Comparison of ENCODE assay signal across 17 cellular contexts in genomic region chr17:37745801-37746426, GRCh38. TPM values are rescaled to one million over a fixed set of nuclear protein-coding genes. Genes with fewer than 3 reads are reported as not detected.
DNase-seq lines count a peak whose midpoint lies in the region; ATAC-seq and TF ChIP-seq lines count a peak whose summit lies in the region.
"Had no signal": no experiment of that assay in that cellular context is flagged by ENCODE, and none has a peak within 500 bp of the region (broad histone marks: within the 10 kb centered on the region; RNA-seq: fewer than 3 reads in every experiment).

No MANE protein-coding gene starts in this region.

- peak overlapping the region; percentile 0 to 67 for H3K9ac ChIP-seq in liver (ENCODE audit: low read depth in 1 of 2, low read length in 2 of 2)

- intact Hi-C loops in natural killer cell (cut with micrococcal nuclease) = no loop called here

- TF ChIP-seq RAD21 in liver (IDR thresholded peaks at IDR 0.05) = no peak

- H3K4me1 Mint-ChIP-seq in activated naive CD8-positive, alpha-beta T cell treated with anti-CD3 and anti-CD28 coated beads for 36 hours = peaks cover 22% of the 10 kb centered on the region
- peaks cover 54% of the 10 kb centered on the region for H3K4me1 Mint-ChIP-seq in stimulated activated memory B cell treated with anti-CD40 and anti-IgM and Interleukin-4, amounts not matched to agents 10 μg/mL and 1 μg/mL and 100 μg/mL, for 72 hours
- peaks cover 6 to 20% of the 10 kb centered on the region in 2 donors for H3K4me1 Mint-ChIP-seq in natural killer cell

- peaks cover 2 to 24% (median 12%) of the 10 kb centered on the region in 4 donors for H3K4me1 ChIP-seq in liver (ENCODE audit: control insufficient read depth in 4 of 4, insufficient read depth in 4 of 4, low read length in 3 of 4)
- H3K4me1 ChIP-seq: BE2C had no signal

- H3K27me3 ChIP-seq in liver (ENCODE audit: control insufficient read depth in 4 of 4, insufficient read depth in 4 of 4, low read length in 3 of 4) = peaks cover 0 to 2% (median 0%) of the 10 kb centered on the region in 4 donors

- no peaks in the 10 kb centered on the region for H3K36me3 ChIP-seq in liver (ENCODE audit: control insufficient read depth in 4 of 4, insufficient read depth in 3 of 4, low read depth in 1 of 4, low read length in 3 of 4)
- H3K36me3 ChIP-seq: BE2C, uterus had no signal

- peaks cover 89% of the 10 kb centered on the region for H3K27me3 Mint-ChIP-seq in activated naive CD8-positive, alpha-beta T cell treated with anti-CD3 and anti-CD28 coated beads for 36 hours
- peaks cover 66% of the 10 kb centered on the region for H3K27me3 Mint-ChIP-seq in stimulated activated memory B cell treated with anti-CD40 and anti-IgM and Interleukin-4, amounts not matched to agents 10 μg/mL and 1 μg/mL and 100 μg/mL, for 72 hours
- H3K27me3 Mint-ChIP-seq in natural killer cell (ENCODE audit: low read depth in 2 of 2) = peaks cover 44 to 68% of the 10 kb centered on the region in 2 donors

- H3K27ac Mint-ChIP-seq in activated naive CD8-positive, alpha-beta T cell treated with anti-CD3 and anti-CD28 coated beads for 36 hours = no peak overlapping the region
- peak overlapping the region; percentile 88 for H3K27ac Mint-ChIP-seq in stimulated activated memory B cell treated with anti-CD40 and anti-IgM and Interleukin-4, amounts not matched to agents 10 μg/mL and 1 μg/mL and 100 μg/mL, for 72 hours
- H3K27ac Mint-ChIP-seq in natural killer cell = no peak overlapping the region
- H3K27ac Mint-ChIP-seq: activated naive CD8-positive, alpha-beta T cell had no signal

- no peaks in the 10 kb centered on the region for H3K36me3 Mint-ChIP-seq in activated naive CD8-positive, alpha-beta T cell treated with anti-CD3 and anti-CD28 coated beads for 36 hours
- H3K36me3 Mint-ChIP-seq in stimulated activated memory B cell treated with anti-CD40 and anti-IgM and Interleukin-4, amounts not matched to agents 10 μg/mL and 1 μg/mL and 100 μg/mL, for 72 hours = no peaks in the 10 kb centered on the region
- H3K36me3 Mint-ChIP-seq in natural killer cell = no peaks in the 10 kb centered on the region
- H3K36me3 Mint-ChIP-seq: activated naive CD8-positive, alpha-beta T cell had no signal

- peak overlapping the region; percentile 18 for H3K4me3 Mint-ChIP-seq in activated naive CD8-positive, alpha-beta T cell treated with anti-CD3 and anti-CD28 coated beads for 36 hours
- H3K4me3 Mint-ChIP-seq in stimulated activated memory B cell treated with anti-CD40 and anti-IgM and Interleukin-4, amounts not matched to agents 10 μg/mL and 1 μg/mL and 100 μg/mL, for 72 hours = peak overlapping the region; percentile 90
- H3K4me3 Mint-ChIP-seq in natural killer cell = no peak overlapping the region
- H3K4me3 Mint-ChIP-seq: activated naive CD8-positive, alpha-beta T cell had no signal

- ATAC-seq in GM19351 (IDR thresholded peaks at IDR 0.05; ENCODE audit: unreplicated experiment) (peak; percentile 12), GM18498 (IDR thresholded peaks at IDR 0.05; ENCODE audit: unreplicated experiment) (no peak), natural killer cell (no peak)
- ATAC-seq in stimulated activated memory B cell treated with anti-CD40 and anti-IgM and Interleukin-4, amounts not matched to agents 10 μg/mL and 1 μg/mL and 100 μg/mL, for 72 hours = peak; percentile 1

- H3K27ac ChIP-seq in liver (ENCODE audit: low read depth in 1 of 2, low read length in 2 of 2) = peak overlapping the region; percentile 92 to 98
- H3K27ac ChIP-seq: HL-60, uterus had no signal

- no peak for DNase-seq in activated naive CD8-positive, alpha-beta T cell treated with anti-CD3 and anti-CD28 coated beads for 36 hours
- no peak for DNase-seq in DMS79 treated with DMSO at 0.1 percent for 48 hours (lab: John Stamatoyannopoulos, UW)
- DNase-seq in mucosa of gallbladder (ENCODE audit: low spot score) = no peak
- DNase-seq in natural killer cell = no peak
- DNase-seq: activated CD8-positive, alpha-beta memory T cell treated with anti-CD3 and anti-CD28 coated beads, Interleukin-2, amount 50 U/mL, for 4 hours; BE2C; DND-41; uterus had no signal

- H3K9me3 ChIP-seq in liver (ENCODE audit: control insufficient read depth in 4 of 4, low read length in 3 of 4) = no peaks in the 10 kb centered on the region
- H3K9me3 ChIP-seq: BE2C, uterus had no signal

- H3K9me3 Mint-ChIP-seq in activated naive CD8-positive, alpha-beta T cell treated with anti-CD3 and anti-CD28 coated beads for 36 hours = no peaks in the 10 kb centered on the region
- no peaks in the 10 kb centered on the region for H3K9me3 Mint-ChIP-seq in stimulated activated memory B cell treated with anti-CD40 and anti-IgM and Interleukin-4, amounts not matched to agents 10 μg/mL and 1 μg/mL and 100 μg/mL, for 72 hours
- H3K9me3 Mint-ChIP-seq in natural killer cell = no peaks in the 10 kb centered on the region
- H3K9me3 Mint-ChIP-seq: central memory CD8-positive, alpha-beta T cell had no signal

- peak overlapping the region; percentile 76 to 90 (median 82) for H3K4me3 ChIP-seq in liver (ENCODE audit: low read depth in 1 of 3, low read length in 3 of 3)
- H3K4me3 ChIP-seq: uterus had no signal

- TF ChIP-seq CTCF in liver (IDR thresholded peaks at IDR 0.05; ENCODE audit: low read depth, low read length, missing input control) (no peak), natural killer cell (IDR thresholded peaks at IDR 0.05) (no peak)

- WGBS in liver = 10% methylated on average over 20 of the region's 20 CpGs

TF ChIP-seq in liver, 16 proteins besides CTCF, POLR2A, EP300 and RAD21:
- TF ChIP-seq SP1 (IDR thresholded peaks at IDR 0.05) (no peak), ZBTB33 (IDR thresholded peaks at IDR 0.05) (no peak), HNF4A (conservative IDR thresholded peaks at IDR 0.05) (no peak), FOXA2 (IDR thresholded peaks at IDR 0.05) (no peak), NR2F2 (IDR thresholded peaks at IDR 0.05) (no peak), TAF1 (conservative IDR thresholded peaks at IDR 0.05) (no peak), HNF4G (IDR thresholded peaks at IDR 0.05) (no peak), JUND (IDR thresholded peaks at IDR 0.05) (no peak)

RNA-seq across cellular contexts. Expression of gene HNF1B, which starts 1.1 kb away (rescaled TPM):
- total RNA-seq in activated naive CD8-positive, alpha-beta T cell treated with anti-CD3 and anti-CD28 coated beads for 36 hours = 1 to 10 TPM; 2.3 to 3.2 TPM
- total RNA-seq in liver = 1 to 10 TPM; 1.6 to 3.8 TPM
- 1 to 10 TPM; 5.2 to 5.7 TPM for polyA plus RNA-seq in liver
- 142 TPM for total RNA-seq in mucosa of gallbladder
- total RNA-seq in natural killer cell = not detected
- total RNA-seq: MCF 10A, SK-MEL-5 had no signal

Comparison
In these comparisons a context has a peak if more than half of its experiments do, and no peak if none do; other contexts are left out.
1. ATAC-seq: peak in GM19351 (single experiment) and stimulated activated memory B cell treated with anti-CD40 and anti-IgM and Interleukin-4, amounts not matched to agents 10 μg/mL and 1 μg/mL and 100 μg/mL, for 72 hours (single experiment); none in GM18498 (single experiment) and natural killer cell (0 of 3).
2. RNA of gene HNF1B, which starts 1.1 kb away (total RNA-seq): 142 TPM in mucosa of gallbladder (single experiment); 1.6 to 3.8 TPM in liver, 2.3 to 3.2 TPM in activated naive CD8-positive, alpha-beta T cell treated with anti-CD3 and anti-CD28 coated beads for 36 hours and not detected in natural killer cell; every median in the first group is over 10 times any median in the second.